2 cellular contexts compared by ENCODE assay signal in genomic region chr1:9453375-9454093, GRCh38.
TF ChIP-seq lines count a peak whose summit lies in the region.

No MANE protein-coding gene starts in this region.

TF ChIP-seq in K562, 482 proteins besides CTCF, POLR2A, EP300 and RAD21 (continues in another document):
- TF ChIP-seq VEZF1 (CRISPR knock-in tag; IDR thresholded peaks at IDR 0.05) (no peak), CAMTA2 (CRISPR knock-in tag; conservative IDR thresholded peaks at IDR 0.05) (no peak), HMBOX1 (IDR thresholded peaks at IDR 0.05) (no peak), ZNF384 (IDR thresholded peaks at IDR 0.05; ENCODE audit: low read depth, low read length) (no peak), STAT5A (IDR thresholded peaks at IDR 0.05; ENCODE audit: borderline replicate concordance, low read length) (no peak), PHF20 (IDR thresholded peaks at IDR 0.05; ENCODE audit: partially characterized antibody) (no peak), ZNF318 (IDR thresholded peaks at IDR 0.05; ENCODE audit: borderline replicate concordance in 1 of 2, low read depth in 1 of 2) (no peak), CBFB (CRISPR knock-in tag; IDR thresholded peaks at IDR 0.05) (0 out of 2 replicates have a peak, but pooled peaks have one; percentile 14), KDM1A (IDR thresholded peaks at IDR 0.05) (peak in 1 of 2 experiments; percentile 77; a peak in 1 of 4 replicates), ZFP1 (CRISPR knock-in tag; IDR thresholded peaks at IDR 0.05) (no peak), ZNF740 (CRISPR knock-in tag; IDR thresholded peaks at IDR 0.05) (0 out of 2 replicates have a peak, but pooled peaks have one; percentile 32), ZNF740 (tag; IDR thresholded peaks at IDR 0.05) (no peak), ZNF785 (CRISPR knock-in tag; IDR thresholded peaks at IDR 0.05) (no peak)

TF ChIP-seq in HepG2, 621 proteins besides CTCF, POLR2A, EP300 and RAD21 (continues in another document):
- TF ChIP-seq PCBP2 (optimal IDR thresholded peaks at IDR 0.05; ENCODE audit: low read depth, low read length, poor library complexity, severe bottlenecking), result no peak
- no peak for TF ChIP-seq SRY (CRISPR knock-in tag; IDR thresholded peaks at IDR 0.05)
- TF ChIP-seq DMTF1 (CRISPR knock-in tag; IDR thresholded peaks at IDR 0.05), result no peak
- TF ChIP-seq ZXDC (CRISPR knock-in tag; IDR thresholded peaks at IDR 0.05), result no peak
- TF ChIP-seq ZNF263 (CRISPR knock-in tag; IDR thresholded peaks at IDR 0.05), result peak; percentile 62; the same call in 1 of the 2 replicates
- TF ChIP-seq ZNF605 (CRISPR knock-in tag; IDR thresholded peaks at IDR 0.05), result no peak
- peak; percentile 50; the same call in 1 of the 2 replicates for TF ChIP-seq ZNF749 (CRISPR knock-in tag; IDR thresholded peaks at IDR 0.05; ENCODE audit: borderline replicate concordance)
- TF ChIP-seq SKIL (CRISPR knock-in tag; IDR thresholded peaks at IDR 0.05; ENCODE audit: borderline replicate concordance), result peak; percentile 41; the same call in 1 of the 2 replicates
- TF ChIP-seq PTBP1 (IDR thresholded peaks at IDR 0.05; ENCODE audit: low read depth, low read length, poor library complexity, severe bottlenecking), result no peak
- 0 out of 2 replicates have a peak, but pooled peaks have one; percentile 32 for TF ChIP-seq ZHX1 (CRISPR knock-in tag; IDR thresholded peaks at IDR 0.05; ENCODE audit: low read depth)
- TF ChIP-seq MNT (IDR thresholded peaks at IDR 0.05), result peak; percentile 89
- no peak for TF ChIP-seq U2AF1 (optimal IDR thresholded peaks at IDR 0.05; ENCODE audit: low read depth, low read length)
- no peak for TF ChIP-seq CC2D1A (CRISPR knock-in tag; IDR thresholded peaks at IDR 0.05)
- no peak for TF ChIP-seq ZNF407 (CRISPR knock-in tag; IDR thresholded peaks at IDR 0.05; ENCODE audit: not compliant biosample characterization)
- no peak for TF ChIP-seq CREM (IDR thresholded peaks at IDR 0.05)
- TF ChIP-seq CREM (CRISPR knock-in tag; IDR thresholded peaks at IDR 0.05), result no peak
- TF ChIP-seq TAF15 (IDR thresholded peaks at IDR 0.05; ENCODE audit: low read depth, low read length, poor library complexity, severe bottlenecking), result no peak
- TF ChIP-seq HHEX (CRISPR knock-in tag; IDR thresholded peaks at IDR 0.05), result no peak
- 0 out of 2 replicates have a peak, but pooled peaks have one; percentile 81 for TF ChIP-seq CENPT (CRISPR knock-in tag; IDR thresholded peaks at IDR 0.05; ENCODE audit: low read depth)
- 0 out of 2 replicates have a peak, but pooled peaks have one; percentile 13 for TF ChIP-seq GABPA (IDR thresholded peaks at IDR 0.05; ENCODE audit: low read depth, low read length)
- TF ChIP-seq GABPA (CRISPR knock-in tag; IDR thresholded peaks at IDR 0.05; ENCODE audit: low read depth), result no peak
- no peak for TF ChIP-seq ZNF3 (CRISPR knock-in tag; IDR thresholded peaks at IDR 0.05)
- no peak for TF ChIP-seq NFKBIZ (CRISPR knock-in tag; IDR thresholded peaks at IDR 0.05)
- no peak for TF ChIP-seq DZIP1 (CRISPR knock-in tag; IDR thresholded peaks at IDR 0.05)
- TF ChIP-seq HES4 (CRISPR knock-in tag; IDR thresholded peaks at IDR 0.05; ENCODE audit: borderline replicate concordance), result no peak
